ENCODE assay signal across 8 cellular contexts in genomic region chr3:191328383-191328962, GRCh38. TPM values are rescaled to one million over a fixed set of nuclear protein-coding genes. Genes with fewer than 3 reads are reported as not detected.
DNase-seq lines count a peak whose midpoint lies in the region; ATAC-seq and TF ChIP-seq lines count a peak whose summit lies in the region.

No MANE protein-coding gene starts in this region.

- peak overlapping the region; percentile 82 for H3K4me3 Mint-ChIP-seq in activated CD4-positive, alpha-beta T cell treated with anti-CD3 and anti-CD28 coated beads, Interleukin-2, amount 10 ng/mL, durations not matched to agents 24 days and 14 days
- H3K4me3 Mint-ChIP-seq in activated naive CD8-positive, alpha-beta T cell, result peak overlapping the region; percentile 63

- H3K9me3 ChIP-seq in iPS-18c (ENCODE audit: control insufficient read depth, insufficient read depth, low read length) (no peaks in the 10 kb centered on the region), stomach (no peaks in the 10 kb centered on the region)

- peaks cover 18% of the 10 kb centered on the region for H3K27me3 Mint-ChIP-seq in activated CD4-positive, alpha-beta T cell treated with anti-CD3 and anti-CD28 coated beads, Interleukin-2, amount 10 ng/mL, durations not matched to agents 24 days and 14 days
- H3K27me3 Mint-ChIP-seq in activated naive CD8-positive, alpha-beta T cell, result peaks cover 28% of the 10 kb centered on the region

- intact Hi-C loops in activated CD4-positive, alpha-beta T cell treated with anti-CD3 and anti-CD28 coated beads, Interleukin-2, amount 10 ng/mL, durations not matched to agents 24 days and 14 days (cut with micrococcal nuclease), result no loop called here
- intact Hi-C loops in stomach (cut with DNase I; ENCODE audit: low total_unique reads), result no loop called here

- ATAC-seq in GM21367 (IDR thresholded peaks at IDR 0.05; ENCODE audit: unreplicated experiment) (no peak), GM21825 (IDR thresholded peaks at IDR 0.05; ENCODE audit: unreplicated experiment) (no peak)

- no peaks in the 10 kb centered on the region for H3K27me3 ChIP-seq in stomach

- no peak for TF ChIP-seq CTCF in stomach (IDR thresholded peaks at IDR 0.05)

- H3K27ac Mint-ChIP-seq in activated CD4-positive, alpha-beta T cell treated with anti-CD3 and anti-CD28 coated beads, Interleukin-2, amount 10 ng/mL, durations not matched to agents 24 days and 14 days, result peak overlapping the region; percentile 74
- H3K27ac Mint-ChIP-seq in activated naive CD8-positive, alpha-beta T cell, result no peak overlapping the region

- peaks cover 2% of the 10 kb centered on the region for H3K36me3 Mint-ChIP-seq in activated CD4-positive, alpha-beta T cell treated with anti-CD3 and anti-CD28 coated beads, Interleukin-2, amount 10 ng/mL, durations not matched to agents 24 days and 14 days (ENCODE audit: low read depth)
- peaks cover 3% of the 10 kb centered on the region for H3K36me3 Mint-ChIP-seq in activated naive CD8-positive, alpha-beta T cell

- TF ChIP-seq EP300 in stomach (IDR thresholded peaks at IDR 0.05), result no peak

- H3K4me1 Mint-ChIP-seq in activated CD4-positive, alpha-beta T cell treated with anti-CD3 and anti-CD28 coated beads, Interleukin-2, amount 10 ng/mL, durations not matched to agents 24 days and 14 days, result peaks cover 15% of the 10 kb centered on the region
- peaks cover 7% of the 10 kb centered on the region for H3K4me1 Mint-ChIP-seq in activated naive CD8-positive, alpha-beta T cell (ENCODE audit: low read depth)

- H3K27ac ChIP-seq in stomach, result peak overlapping the region in 4 of 5 donors; percentile 92 to 97 (median 94)

- H3K4me1 ChIP-seq in stomach, result peaks cover 18 to 42% (median 28%) of the 10 kb centered on the region in 4 donors

- WGBS in stomach, 5 donors, result 51 to 60% (median 57%) methylated on average over 9 of the region's 9 CpGs

- peaks cover 4% of the 10 kb centered on the region for H3K9me3 Mint-ChIP-seq in activated CD4-positive, alpha-beta T cell treated with anti-CD3 and anti-CD28 coated beads, Interleukin-2, amount 10 ng/mL, durations not matched to agents 24 days and 14 days
- H3K9me3 Mint-ChIP-seq in activated naive CD8-positive, alpha-beta T cell (ENCODE audit: low read depth), result no peaks in the 10 kb centered on the region

- TF ChIP-seq POLR2A in stomach (IDR thresholded peaks at IDR 0.05), result no peak

- peak; percentile 55 for DNase-seq in activated CD4-positive, alpha-beta T cell treated with anti-CD3 and anti-CD28 coated beads, Interleukin-2, amount 10 ng/mL, durations not matched to agents 24 days and 14 days
- no peak for DNase-seq in activated CD4-positive, alpha-beta T cell treated with anti-CD3 and anti-CD28 coated beads, Interleukin-2, amount 50 U/mL, for 4 hours
- DNase-seq in stomach (no peak), DMS 273 (lab: John Stamatoyannopoulos, UW; ENCODE audit: unreplicated experiment) (no peak)

- H3K4me3 ChIP-seq in iPS-18c (ENCODE audit: insufficient read depth, low read depth, low read length) (peak overlapping the region; percentile 90), stomach (peak overlapping the region; percentile 62 to 96 (median 87))

- H3K36me3 ChIP-seq in stomach, result no peaks in the 10 kb centered on the region

RNA-seq across cellular contexts. Expression of gene CCDC50, which starts 0.7 kb away (rescaled TPM):
- total RNA-seq in activated CD4-positive, alpha-beta T cell treated with anti-CD3 and anti-CD28 coated beads, Interleukin-2, amount 10 ng/mL, durations not matched to agents 24 days and 14 days, result 34.1 and 34.6 TPM in 2 replicates
- 100 to 1,000 TPM in 3 of 5 donors, 10 to 100 TPM in 2; 58.7 to 226 (median 112) TPM for total RNA-seq in stomach
- polyA plus RNA-seq in stomach, result 10 to 100 TPM; 17.6 to 19.2 (median 18.8) TPM

RNA-seq across cellular contexts. Expression of gene UTS2B, which starts 1.9 kb away (rescaled TPM):
- total RNA-seq in activated CD4-positive, alpha-beta T cell treated with anti-CD3 and anti-CD28 coated beads, Interleukin-2, amount 10 ng/mL, durations not matched to agents 24 days and 14 days, result not detected in 2 replicates
- not detected for total RNA-seq in stomach
- polyA plus RNA-seq in stomach, result under 1 TPM in 2 of 3 donors, not detected in 1; 0.20 to 0.46 TPM
